Comparison of ENCODE assay signal across 8 cellular contexts in the genomic region with DNA sequence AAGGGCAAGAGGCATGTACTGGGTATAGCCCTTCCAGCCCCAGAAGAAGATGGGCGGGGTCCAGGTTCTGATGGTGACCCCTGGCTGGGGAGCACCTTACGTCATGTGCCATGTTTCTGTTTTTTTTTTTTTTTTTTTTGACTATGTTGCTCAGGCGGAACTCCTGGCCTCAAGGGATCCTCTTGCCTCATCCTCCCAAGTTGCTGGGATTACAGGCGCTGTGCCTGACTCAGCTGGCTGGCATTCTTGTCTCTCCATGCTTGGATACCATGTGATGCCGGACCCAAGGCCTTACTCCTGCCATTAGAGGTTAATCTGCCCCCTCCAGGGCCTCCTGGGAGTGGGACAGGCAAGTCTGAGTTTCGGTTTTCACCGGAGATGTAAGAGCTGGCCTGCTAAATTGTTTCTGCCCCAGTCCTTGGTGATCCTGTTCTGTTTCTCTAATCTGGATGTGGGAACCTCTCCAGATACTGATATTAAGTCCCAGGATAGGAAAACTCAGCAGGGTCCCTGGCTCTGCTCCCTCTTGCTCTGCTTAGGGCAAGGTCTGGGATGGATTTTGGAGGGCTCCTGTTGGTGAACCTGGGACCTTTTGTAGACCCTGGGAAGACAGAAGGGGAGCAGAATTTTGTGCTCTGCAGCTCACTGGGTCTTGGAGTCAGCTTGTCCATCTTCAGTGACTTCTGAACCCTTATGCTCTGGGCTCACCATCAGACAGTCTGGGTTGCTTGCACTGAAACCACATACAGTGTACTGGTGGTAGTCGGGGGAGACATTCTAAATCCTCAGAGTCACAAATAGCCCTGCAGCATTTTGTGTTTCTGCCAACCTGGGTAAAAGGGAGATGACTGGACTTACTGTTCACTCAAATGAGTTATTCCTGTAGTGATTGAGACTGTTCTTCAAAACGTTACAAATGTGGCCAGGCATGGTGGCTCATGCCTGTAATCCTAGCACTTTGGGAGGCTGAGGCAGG. TPM values are rescaled to one million over a fixed set of nuclear protein-coding genes. Genes with fewer than 3 reads are reported as not detected.
DNase-seq lines count a peak whose midpoint lies in the region; ATAC-seq lines count a peak whose summit lies in the region.

No MANE protein-coding gene starts in this region.

- in situ Hi-C loops in SK-MEL-5 (cut with HindIII; ENCODE audit: low pct_unique_long_range_greater_than_20kb, low sequenced_read_pairs): no loop called here

- no peak for ATAC-seq in HG03460 (IDR thresholded peaks at IDR 0.05; ENCODE audit: unreplicated experiment)
- ATAC-seq in GM21619 (IDR thresholded peaks at IDR 0.05; ENCODE audit: unreplicated experiment): no peak

- DNase-seq in ELF-1 (ENCODE audit: low read depth, low spot score) (peak; percentile 89), SK-MEL-5 (ENCODE audit: low read depth, low spot score) (peak; percentile 72), foreskin melanocyte (peak; percentile 82), renal cortical epithelial cell (ENCODE audit: low read depth) (peak; percentile 98), SK-N-DZ (ENCODE audit: low spot score) (no peak)
- DNase-seq in activated naive CD4-positive, alpha-beta T cell treated with Interleukin-2 at 50 U/mL for 16 hours: no peak

RNA-seq across cellular contexts. Expression of gene PTK7, which starts 45.1 kb away (rescaled TPM):
- total RNA-seq in SK-MEL-5 (2014; rRNA removed; shearing (Covaris generic)): 19.7 TPM in 2 replicates
- 31.9 and 46.5 TPM in 2 replicates for polyA plus RNA-seq in SK-MEL-5 (2015; cell fraction: cytosol; rRNA removed)
- polyA plus RNA-seq in SK-MEL-5 (2015; cell fraction: nucleus; rRNA removed): 53.6 and 71.7 TPM in 2 replicates
- total RNA-seq in renal cortical epithelial cell: 81.3 and 141 TPM in 2 replicates
- 85.2 and 100 TPM in 2 replicates for polyA plus RNA-seq in SK-N-DZ (2014; cell fraction: cytosol; rRNA removed)
- 142 and 157 TPM in 2 replicates for polyA plus RNA-seq in SK-N-DZ (2014; cell fraction: nucleus; rRNA removed)

RNA-seq across cellular contexts. Expression of gene SRF, which starts 49.8 kb away (rescaled TPM):
- 16.4 and 17.6 TPM in 2 replicates for total RNA-seq in SK-MEL-5 (2014; rRNA removed; shearing (Covaris generic))
- polyA plus RNA-seq in SK-MEL-5 (2015; cell fraction: cytosol; rRNA removed): 36.9 and 48.1 TPM in 2 replicates
- polyA plus RNA-seq in SK-MEL-5 (2015; cell fraction: nucleus; rRNA removed): 17.0 and 31.4 TPM in 2 replicates
- total RNA-seq in renal cortical epithelial cell: 14.2 and 20.9 TPM in 2 replicates
- 16.7 and 20.2 TPM in 2 replicates for polyA plus RNA-seq in SK-N-DZ (2014; cell fraction: cytosol; rRNA removed)
- 21.8 and 22.7 TPM in 2 replicates for polyA plus RNA-seq in SK-N-DZ (2014; cell fraction: nucleus; rRNA removed)

Comparison
In these comparisons a context has a peak if more than half of its experiments do, and no peak if none do; other contexts are left out.
1. DNase-seq: peak in ELF-1 (single experiment), SK-MEL-5 (single experiment), foreskin melanocyte (single experiment) and renal cortical epithelial cell (single experiment); none in activated naive CD4-positive, alpha-beta T cell treated with Interleukin-2 at 50 U/mL for 16 hours (single experiment) and SK-N-DZ (single experiment).